20 cellular contexts compared by ENCODE assay signal in the genomic region with DNA sequence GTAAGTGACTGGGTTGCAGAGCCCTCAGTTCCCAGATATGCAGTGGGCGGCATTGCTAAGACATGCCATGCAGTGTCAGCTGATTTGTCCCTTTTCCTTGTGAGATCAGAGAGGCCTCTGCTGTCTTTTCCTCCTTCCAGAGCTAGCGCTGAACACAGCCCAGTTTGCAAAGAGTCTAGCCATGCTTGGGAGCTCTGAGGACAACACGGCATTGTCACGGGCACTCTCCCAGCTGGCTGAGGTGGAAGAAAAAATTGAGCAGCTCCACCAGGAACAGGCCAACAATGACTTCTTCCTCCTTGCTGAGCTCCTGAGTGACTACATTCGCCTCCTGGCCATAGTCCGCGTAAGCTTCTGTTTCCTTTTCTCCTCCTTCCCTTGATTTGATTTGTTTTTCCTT. TPM values are rescaled to one million over a fixed set of nuclear protein-coding genes. Genes with fewer than 3 reads are reported as not detected.
A peak's percentile ranks its signal among the peaks of the same experiment; 100 is the strongest.
DNase-seq lines count a peak whose midpoint lies in the region; ATAC-seq and TF ChIP-seq lines count a peak whose summit lies in the region.
"Had no signal": no experiment of that assay in that cellular context is flagged by ENCODE, and none has a peak within 500 bp of the region (broad histone marks: within the 10 kb centered on the region; RNA-seq: fewer than 3 reads in every experiment).

No MANE protein-coding gene starts in this region.

- CTCF ChIA-PET in activated CD4-positive, alpha-beta memory T cell treated with anti-CD3 and anti-CD28 coated beads, Interleukin-2, amount 10 ng/mL, durations not matched to agents 7 days and 5 days (lab: Charles Lee) = interaction anchor here (0.6 kb wide), 1 partner anchor 989 kb away, joined by 3 read pairs; no protein-coding TSS in a partner anchor
- CTCF ChIA-PET in activated CD4-positive, alpha-beta memory T cell treated with anti-CD3 and anti-CD28 coated beads for 36 hours (lab: Charles Lee) = interaction anchor here (1.3 to 3.6 kb wide), 2 partner anchors 18 to 22 kb away, joined by 7 to 16 read pairs; no protein-coding TSS in a partner anchor

- H3K9me3 Mint-ChIP-seq in activated CD4-positive, alpha-beta memory T cell treated with anti-CD3 and anti-CD28 coated beads, Interleukin-2, amount 10 ng/mL, durations not matched to agents 7 days and 5 days = no peaks in the 10 kb centered on the region
- no peaks in the 10 kb centered on the region for H3K9me3 Mint-ChIP-seq in activated CD4-positive, alpha-beta memory T cell treated with anti-CD3 and anti-CD28 coated beads for 36 hours
- H3K9me3 Mint-ChIP-seq: CD4-positive, alpha-beta memory T cell; H9 had no signal

- POLR2A ChIA-PET in activated CD4-positive, alpha-beta memory T cell treated with anti-CD3 and anti-CD28 coated beads, Interleukin-2, amount 10 ng/mL, durations not matched to agents 7 days and 5 days (lab: Charles Lee) = interaction anchor here (1.0 to 1.5 kb wide), 3 partner anchors 22 to 36 kb away, joined by 3 to 4 read pairs (median 3); a partner anchor contains a TSS
- POLR2A ChIA-PET in activated CD4-positive, alpha-beta memory T cell treated with anti-CD3 and anti-CD28 coated beads for 36 hours (lab: Charles Lee) = no interaction called here

- no peaks in the 10 kb centered on the region for H3K27me3 Mint-ChIP-seq in activated CD4-positive, alpha-beta memory T cell treated with anti-CD3 and anti-CD28 coated beads, Interleukin-2, amount 10 ng/mL, durations not matched to agents 7 days and 5 days
- no peaks in the 10 kb centered on the region for H3K27me3 Mint-ChIP-seq in activated CD4-positive, alpha-beta memory T cell treated with anti-CD3 and anti-CD28 coated beads for 36 hours
- H3K27me3 Mint-ChIP-seq: CD4-positive, alpha-beta memory T cell had no signal

- intact Hi-C loops in activated CD4-positive, alpha-beta memory T cell treated with anti-CD3 and anti-CD28 coated beads for 36 hours (cut with micrococcal nuclease) = no loop called here

- H3K27ac ChIP-seq in cingulate gyrus (ENCODE audit: low read depth, low read length) (peak overlapping the region; percentile 84), substantia nigra (ENCODE audit: low read depth, low read length, poor library complexity, severe bottlenecking) (peak overlapping the region; percentile 91)
- H3K27ac ChIP-seq: 22Rv1 had no signal

- ATAC-seq in GM18505 (IDR thresholded peaks at IDR 0.05; ENCODE audit: unreplicated experiment) = no peak

- no peak for DNase-seq in activated CD4-positive, alpha-beta memory T cell treated with anti-CD3 and anti-CD28 coated beads, Interleukin-2, amount 10 ng/mL, durations not matched to agents 7 days and 5 days
- DNase-seq in activated CD4-positive, alpha-beta memory T cell treated with anti-CD3 and anti-CD28 coated beads for 36 hours = no peak
- peak; percentile 30 to 39 for DNase-seq in hippocampal formation (lab: John Stamatoyannopoulos, UW)
- DNase-seq in substantia nigra (lab: John Stamatoyannopoulos, UW) = peak in 25 of 49 donors; percentile 13 to 57 (median 42)
- no peak for DNase-seq in ureter (ENCODE audit: low spot score)
- no peak for DNase-seq in NCI-H82 treated with DMSO at 0.1 percent for 48 hours (lab: John Stamatoyannopoulos, UW; ENCODE audit: unreplicated experiment)
- DNase-seq: BE2C; Calu3; CD4-positive, alpha-beta memory T cell; H9; Kasumi-1; MM.1S; NCI-H1105 treated with DMSO at 0.1 percent for 48 hours; NCI-H187 treated with DMSO at 0.1 percent for 48 hours; NCI-H69; OCI-M1; RPMI8226 had no signal

- no peak for TF ChIP-seq POLR2A in GM18505 (IDR thresholded peaks at IDR 0.05; ENCODE audit: borderline replicate concordance, extremely low read depth, insufficient read depth, insufficient read length)

- H3K4me3 Mint-ChIP-seq in activated CD4-positive, alpha-beta memory T cell treated with anti-CD3 and anti-CD28 coated beads, Interleukin-2, amount 10 ng/mL, durations not matched to agents 7 days and 5 days = no peak overlapping the region
- H3K4me3 Mint-ChIP-seq in activated CD4-positive, alpha-beta memory T cell treated with anti-CD3 and anti-CD28 coated beads for 36 hours = no peak overlapping the region
- H3K4me3 Mint-ChIP-seq: CD4-positive, alpha-beta memory T cell; H9 had no signal

- H3K4me1 Mint-ChIP-seq in activated CD4-positive, alpha-beta memory T cell treated with anti-CD3 and anti-CD28 coated beads, Interleukin-2, amount 10 ng/mL, durations not matched to agents 7 days and 5 days = peaks cover 5% of the 10 kb centered on the region
- no peaks in the 10 kb centered on the region for H3K4me1 Mint-ChIP-seq in activated CD4-positive, alpha-beta memory T cell treated with anti-CD3 and anti-CD28 coated beads for 36 hours (ENCODE audit: low read depth)
- H3K4me1 Mint-ChIP-seq: H9 had no signal

- peaks cover 77% of the 10 kb centered on the region for H3K36me3 Mint-ChIP-seq in activated CD4-positive, alpha-beta memory T cell treated with anti-CD3 and anti-CD28 coated beads, Interleukin-2, amount 10 ng/mL, durations not matched to agents 7 days and 5 days (ENCODE audit: low read depth)
- peaks cover 38% of the 10 kb centered on the region for H3K36me3 Mint-ChIP-seq in activated CD4-positive, alpha-beta memory T cell treated with anti-CD3 and anti-CD28 coated beads for 36 hours

- peak overlapping the region; percentile 14 for H3K27ac Mint-ChIP-seq in activated CD4-positive, alpha-beta memory T cell treated with anti-CD3 and anti-CD28 coated beads, Interleukin-2, amount 10 ng/mL, durations not matched to agents 7 days and 5 days
- no peak overlapping the region for H3K27ac Mint-ChIP-seq in activated CD4-positive, alpha-beta memory T cell treated with anti-CD3 and anti-CD28 coated beads for 36 hours
- H3K27ac Mint-ChIP-seq: H9 had no signal

RNA-seq across cellular contexts. Expression of a gene that starts 20.0 kb away (rescaled TPM):
- under 1 TPM; 0.55 to 0.68 TPM for total RNA-seq in activated CD4-positive, alpha-beta memory T cell treated with anti-CD3 and anti-CD28 coated beads, Interleukin-2, amount 10 ng/mL, durations not matched to agents 7 days and 5 days
- under 1 TPM; 0.38 to 0.68 TPM for total RNA-seq in activated CD4-positive, alpha-beta memory T cell treated with anti-CD3 and anti-CD28 coated beads for 36 hours
- 0.31 TPM for total RNA-seq in ureter

RNA-seq across cellular contexts. Expression of a gene that starts 31.3 kb away (rescaled TPM):
- 100 to 1,000 TPM; 392 to 410 TPM for total RNA-seq in activated CD4-positive, alpha-beta memory T cell treated with anti-CD3 and anti-CD28 coated beads, Interleukin-2, amount 10 ng/mL, durations not matched to agents 7 days and 5 days
- total RNA-seq in activated CD4-positive, alpha-beta memory T cell treated with anti-CD3 and anti-CD28 coated beads for 36 hours = 100 to 1,000 TPM; 277 to 283 TPM
- total RNA-seq in ureter = 380 TPM

RNA-seq across cellular contexts. Expression of a gene that starts 35.8 kb away (rescaled TPM):
- total RNA-seq in activated CD4-positive, alpha-beta memory T cell treated with anti-CD3 and anti-CD28 coated beads, Interleukin-2, amount 10 ng/mL, durations not matched to agents 7 days and 5 days = 100 to 1,000 TPM; 115 to 129 TPM
- 100 to 1,000 TPM in 1 of 2 experiments, 10 to 100 TPM in 1; 99.3 to 102 TPM for total RNA-seq in activated CD4-positive, alpha-beta memory T cell treated with anti-CD3 and anti-CD28 coated beads for 36 hours
- 162 TPM for total RNA-seq in ureter

RNA-seq across cellular contexts. Expression of a gene that starts 37.9 kb away (rescaled TPM):
- total RNA-seq in activated CD4-positive, alpha-beta memory T cell treated with anti-CD3 and anti-CD28 coated beads, Interleukin-2, amount 10 ng/mL, durations not matched to agents 7 days and 5 days = 10 to 100 TPM; 74.4 to 85.0 TPM
- 10 to 100 TPM; 95.4 to 97.4 TPM for total RNA-seq in activated CD4-positive, alpha-beta memory T cell treated with anti-CD3 and anti-CD28 coated beads for 36 hours
- 35.5 TPM for total RNA-seq in ureter

Comparison
In these comparisons a context has a peak if more than half of its experiments do, and no peak if none do; other contexts are left out.
1. DNase-seq: peak in hippocampal formation (2 of 2) and substantia nigra (25 of 49); none in activated CD4-positive, alpha-beta memory T cell treated with anti-CD3 and anti-CD28 coated beads, Interleukin-2, amount 10 ng/mL, durations not matched to agents 7 days and 5 days (single experiment), activated CD4-positive, alpha-beta memory T cell treated with anti-CD3 and anti-CD28 coated beads for 36 hours (single experiment), ureter (single experiment) and NCI-H82 treated with DMSO at 0.1 percent for 48 hours (single experiment).